ENCODE assay signal across 24 cellular contexts in the genomic region with DNA sequence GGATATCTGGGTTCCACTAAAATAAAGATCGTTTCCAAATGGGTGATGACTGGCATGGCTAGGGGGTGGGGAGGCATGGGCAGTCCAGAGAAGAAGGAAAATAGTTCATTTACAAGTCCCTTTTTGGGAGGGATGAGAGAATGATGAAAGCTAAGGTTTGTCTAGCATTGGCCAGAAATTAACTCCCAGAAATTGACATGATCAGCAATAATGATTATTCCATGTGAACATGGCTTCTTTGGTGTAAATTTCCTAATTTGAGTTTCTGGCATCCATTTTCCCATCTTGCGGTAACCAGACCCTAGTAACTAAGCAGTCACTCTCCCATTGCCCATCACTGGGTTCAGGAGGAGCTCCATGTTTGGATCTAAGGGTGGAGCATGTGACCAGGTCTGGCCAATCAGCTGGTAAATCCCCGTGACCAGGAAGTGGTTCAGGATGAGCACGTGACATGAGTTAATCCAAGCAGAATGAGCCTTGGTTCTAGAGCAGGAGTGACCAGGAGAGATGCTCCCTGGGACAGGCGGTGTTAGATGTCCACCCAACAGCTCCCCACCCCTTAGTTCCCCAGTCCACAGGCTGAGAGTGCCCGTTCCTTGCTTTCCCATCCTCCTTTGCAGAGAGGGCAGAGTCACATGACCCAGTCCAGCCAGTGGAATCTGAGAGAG.
A peak's percentile ranks its signal among the peaks of the same experiment; 100 is the strongest.
DNase-seq lines count a peak whose midpoint lies in the region; ATAC-seq and TF ChIP-seq lines count a peak whose summit lies in the region.
"Had no signal": no experiment of that assay in that cellular context is flagged by ENCODE, and none has a peak within 500 bp of the region (broad histone marks: within the 10 kb centered on the region; RNA-seq: fewer than 3 reads in every experiment).

No MANE protein-coding gene starts in this region.

- BruUV-seq in HCT116 (replicated peaks; lab: Mats Ljungman, UMichigan) = no TSS peak

- H3K27ac Mint-ChIP-seq in WTC11 = no peak overlapping the region
- H3K27ac Mint-ChIP-seq: B cell; CD8-positive, alpha-beta memory T cell; GM23338; T-helper 1 cell treated with Interleukin-12 subunit alpha and Interleukin-12 subunit beta and Interleukin-4 antibody, amounts not matched to agents 30 μg/mL and 1 μg/mL, for 36 hours had no signal

- TF ChIP-seq CTCF in HCT116 (IDR thresholded peaks at IDR 0.05 in 2 of 3, conservative IDR thresholded peaks at IDR 0.05 in 1 of 3; ENCODE audit: borderline replicate concordance in 1 of 3, insufficient read depth in 1 of 3, low read depth in 2 of 3, low read length in 2 of 3) (no peak), WTC11 (IDR thresholded peaks at IDR 0.05) (no peak), testis (IDR thresholded peaks at IDR 0.05) (no peak)

- H3K27ac ChIP-seq in HCT116 (ENCODE audit: low read depth, low read length) (no peak overlapping the region), testis (no peak overlapping the region)
- H3K27ac ChIP-seq: C4-2B, Peyer's patch had no signal

- POLR2A ChIA-PET in HCT116 (lab: Charles Lee) = no interaction called here
- POLR2A ChIA-PET in WTC11 (lab: Charles Lee) = interaction anchor here (0.7 kb wide), 1 partner anchor 357 kb away, joined by 3 read pairs; no protein-coding TSS in a partner anchor

- H3K9me3 Mint-ChIP-seq in WTC11 = peaks cover 18% of the 10 kb centered on the region
- H3K9me3 Mint-ChIP-seq: CD8-positive, alpha-beta memory T cell; GM23338; T-helper 1 cell treated with Interleukin-12 subunit alpha and Interleukin-12 subunit beta and Interleukin-4 antibody, amounts not matched to agents 30 μg/mL and 1 μg/mL, for 36 hours had no signal

- ATAC-seq in HCT116 (0 out of 2 replicates have a peak, but pooled peaks have one; percentile 40), WTC11 (no peak)
- ATAC-seq: GM23338 had no signal

- no peak for TF ChIP-seq EP300 in Ishikawa (IDR thresholded peaks at IDR 0.05; ENCODE audit: borderline replicate concordance)

- H3K4me2 ChIP-seq in HCT116 (ENCODE audit: low read length) = no peak overlapping the region
- H3K4me2 ChIP-seq: GM23338, SK-N-SH had no signal

- no peaks in the 10 kb centered on the region for H3K36me3 Mint-ChIP-seq in WTC11
- H3K36me3 Mint-ChIP-seq: CD8-positive, alpha-beta memory T cell had no signal

- H3K9me3 ChIP-seq in HCT116 (ENCODE audit: control insufficient read depth in 1 of 2, insufficient read depth in 1 of 2, low read depth in 1 of 2, low read length in 2 of 2) = no peaks in the 10 kb centered on the region
- H3K9me3 ChIP-seq in testis = no peaks in the 10 kb centered on the region
- H3K9me3 ChIP-seq: HAP-1, Peyer's patch, SK-N-SH had no signal

- H3K4me3 ChIP-seq in HCT116 (replicated peaks in 1 of 2; ENCODE audit: low read depth in 1 of 2, low read length in 2 of 2) (no peak overlapping the region), testis (no peak overlapping the region)
- H3K4me3 ChIP-seq: GM23338, HAP-1, Peyer's patch had no signal

- CTCF ChIA-PET in HCT116 (lab: Charles Lee) (interaction anchor here (1.4 kb wide), 1 partner anchor 305 kb away, joined by 4 read pairs; no protein-coding TSS in a partner anchor), WTC11 (lab: Charles Lee) (interaction anchor here (1.9 kb wide), 1 partner anchor 306 kb away, joined by 7 read pairs; no protein-coding TSS in a partner anchor)

- H3K27me3 ChIP-seq in HCT116 (ENCODE audit: insufficient read depth, low read length) = peaks cover 9% of the 10 kb centered on the region; the same call in 1 of the 2 replicates
- no peaks in the 10 kb centered on the region for H3K27me3 ChIP-seq in testis
- H3K27me3 ChIP-seq: Peyer's patch had no signal

- H3K4me1 Mint-ChIP-seq in WTC11 = peaks cover 24% of the 10 kb centered on the region
- H3K4me1 Mint-ChIP-seq: B cell; CD8-positive, alpha-beta memory T cell had no signal

- H3K4me3 Mint-ChIP-seq in WTC11 = no peak overlapping the region
- H3K4me3 Mint-ChIP-seq: B cell; CD8-positive, alpha-beta memory T cell; GM23338; T-helper 1 cell treated with Interleukin-12 subunit alpha and Interleukin-12 subunit beta and Interleukin-4 antibody, amounts not matched to agents 30 μg/mL and 1 μg/mL, for 36 hours had no signal

- no peaks in the 10 kb centered on the region for H4K20me1 ChIP-seq in HCT116 (ENCODE audit: insufficient read depth)

- H3K4me1 ChIP-seq in HCT116 (ENCODE audit: control insufficient read depth in 1 of 2, insufficient read depth in 2 of 2, low read length in 2 of 2) = peaks cover 0 to 9% of the 10 kb centered on the region in 2 experiments; a peak in 1 of 4 replicates
- H3K4me1 ChIP-seq in testis = peaks cover 15% of the 10 kb centered on the region
- H3K4me1 ChIP-seq: HAP-1, Peyer's patch had no signal

- no peaks in the 10 kb centered on the region for H3K9me2 ChIP-seq in HCT116 (ENCODE audit: insufficient read depth)
- H3K9me2 ChIP-seq: SK-N-SH had no signal

- DNase-seq in HCT116 (ENCODE audit: low read depth, low spot score) (no peak), WTC11 (ENCODE audit: low spot score) (no peak), testis (peak; percentile 52), SIG-M5 (lab: John Stamatoyannopoulos, UW) (no peak), DMS153 treated with DMSO at 0.1 percent for 48 hours (lab: John Stamatoyannopoulos, UW; ENCODE audit: unreplicated experiment) (no peak)
- no peak for DNase-seq in stimulated activated CD8-positive, alpha-beta memory T cell treated with anti-CD3 and anti-CD28 coated beads, Interleukin-4, amount 100 ng/mL, for 48 hours
- DNase-seq: CD8-positive, alpha-beta memory T cell; DND-41; KBM-7; NCI-H1694; NCI-H2029 treated with DMSO at 0.1 percent for 48 hours; NCI-H226; NCI-H510A; NCI-H69; OCI-M1; Peyer's patch; SK-N-SH; SW 1271 had no signal

- no peak overlapping the region for H3K9ac ChIP-seq in HCT116 (ENCODE audit: low read length)
- H3K9ac ChIP-seq: SK-N-SH had no signal

- TF ChIP-seq RAD21 in HCT116 (IDR thresholded peaks at IDR 0.05; ENCODE audit: low read depth) (no peak), Ishikawa (IDR thresholded peaks at IDR 0.05; ENCODE audit: low read depth) (no peak)

- H3K79me2 ChIP-seq in HCT116 (ENCODE audit: insufficient read depth, low read length) = no peaks in the 10 kb centered on the region

- RAD21 ChIA-PET in HCT116 (lab: Charles Lee; ENCODE audit: low non-redundant PET in 1 of 2, low total read pairs in 2 of 2, uncharacterized antibody in 2 of 2, unreplicated experiment in 2 of 2) = no interaction called here

- H3K36me3 ChIP-seq in HCT116 (ENCODE audit: control insufficient read depth in 1 of 2, insufficient read depth in 2 of 2, low read length in 2 of 2) (no peaks in the 10 kb centered on the region), testis (ENCODE audit: low read depth, missing control alignments) (no peaks in the 10 kb centered on the region)
- H3K36me3 ChIP-seq: HAP-1, Peyer's patch had no signal

- H2AFZ ChIP-seq in HCT116 (ENCODE audit: low read depth, low read length, poor library complexity, severe bottlenecking) = peak overlapping the region; percentile 1
- H2AFZ ChIP-seq: GM23338 had no signal

- peaks cover 3% of the 10 kb centered on the region for H3K27me3 Mint-ChIP-seq in WTC11 (ENCODE audit: low read depth)

- 78 to 80% methylated on average over 6 of the region's 6 CpGs for WGBS in testis, 2 donors

- TF ChIP-seq POLR2A in HCT116 (IDR thresholded peaks at IDR 0.05; ENCODE audit: borderline replicate concordance, extremely low read depth, insufficient read depth, insufficient read length) (no peak), testis (IDR thresholded peaks at IDR 0.05) (no peak)

- intact Hi-C loops in HCT116 (cut with micrococcal nuclease) = no loop called here
- intact Hi-C loops in testis (cut with DNase I; ENCODE audit: low total_unique reads) = no loop called here

TF ChIP-seq in HCT116, 20 proteins besides CTCF, POLR2A, EP300 and RAD21 (continues in another document):
- no peak for TF ChIP-seq POLR2AphosphoS5 (IDR thresholded peaks at IDR 0.05; ENCODE audit: low read depth, low read length)

TF ChIP-seq in Ishikawa, 13 proteins besides CTCF, POLR2A, EP300 and RAD21:
- TF ChIP-seq NFIC (IDR thresholded peaks at IDR 0.05) = no peak
- no peak for TF ChIP-seq TEAD4 (IDR thresholded peaks at IDR 0.05)
- TF ChIP-seq, protein P1, sequence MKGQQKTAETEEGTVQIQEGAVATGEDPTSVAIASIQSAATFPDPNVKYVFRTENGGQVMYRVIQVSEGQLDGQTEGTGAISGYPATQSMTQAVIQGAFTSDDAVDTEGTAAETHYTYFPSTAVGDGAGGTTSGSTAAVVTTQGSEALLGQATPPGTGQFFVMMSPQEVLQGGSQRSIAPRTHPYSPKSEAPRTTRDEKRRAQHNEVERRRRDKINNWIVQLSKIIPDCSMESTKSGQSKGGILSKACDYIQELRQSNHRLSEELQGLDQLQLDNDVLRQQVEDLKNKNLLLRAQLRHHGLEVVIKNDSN (IDR thresholded peaks at IDR 0.05) = peak; percentile 39

TF ChIP-seq in WTC11, 78 proteins besides CTCF, POLR2A, EP300 and RAD21:
- TF ChIP-seq, protein P2, sequence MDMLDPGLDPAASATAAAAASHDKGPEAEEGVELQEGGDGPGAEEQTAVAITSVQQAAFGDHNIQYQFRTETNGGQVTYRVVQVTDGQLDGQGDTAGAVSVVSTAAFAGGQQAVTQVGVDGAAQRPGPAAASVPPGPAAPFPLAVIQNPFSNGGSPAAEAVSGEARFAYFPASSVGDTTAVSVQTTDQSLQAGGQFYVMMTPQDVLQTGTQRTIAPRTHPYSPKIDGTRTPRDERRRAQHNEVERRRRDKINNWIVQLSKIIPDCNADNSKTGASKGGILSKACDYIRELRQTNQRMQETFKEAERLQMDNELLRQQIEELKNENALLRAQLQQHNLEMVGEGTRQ (CRISPR knock-in tag; IDR thresholded peaks at IDR 0.05) = peak; percentile 30; the same call in 1 of the 2 replicates
- TF ChIP-seq RELA (CRISPR knock-in tag; IDR thresholded peaks at IDR 0.05; ENCODE audit: borderline replicate concordance) = no peak
- TF ChIP-seq NFE2L1 (CRISPR knock-in tag; IDR thresholded peaks at IDR 0.05) = no peak
- TF ChIP-seq ZNF121 (CRISPR knock-in tag; IDR thresholded peaks at IDR 0.05) = no peak
- TF ChIP-seq MXD4 (CRISPR knock-in tag; IDR thresholded peaks at IDR 0.05; ENCODE audit: borderline replicate concordance) = no peak
- TF ChIP-seq ELF4 (CRISPR knock-in tag; IDR thresholded peaks at IDR 0.05; ENCODE audit: low read depth) = no peak
- no peak for TF ChIP-seq OVOL2 (CRISPR knock-in tag; IDR thresholded peaks at IDR 0.05; ENCODE audit: borderline replicate concordance)
